Comparison of ENCODE assay signal across 9 cellular contexts in the genomic region with DNA sequence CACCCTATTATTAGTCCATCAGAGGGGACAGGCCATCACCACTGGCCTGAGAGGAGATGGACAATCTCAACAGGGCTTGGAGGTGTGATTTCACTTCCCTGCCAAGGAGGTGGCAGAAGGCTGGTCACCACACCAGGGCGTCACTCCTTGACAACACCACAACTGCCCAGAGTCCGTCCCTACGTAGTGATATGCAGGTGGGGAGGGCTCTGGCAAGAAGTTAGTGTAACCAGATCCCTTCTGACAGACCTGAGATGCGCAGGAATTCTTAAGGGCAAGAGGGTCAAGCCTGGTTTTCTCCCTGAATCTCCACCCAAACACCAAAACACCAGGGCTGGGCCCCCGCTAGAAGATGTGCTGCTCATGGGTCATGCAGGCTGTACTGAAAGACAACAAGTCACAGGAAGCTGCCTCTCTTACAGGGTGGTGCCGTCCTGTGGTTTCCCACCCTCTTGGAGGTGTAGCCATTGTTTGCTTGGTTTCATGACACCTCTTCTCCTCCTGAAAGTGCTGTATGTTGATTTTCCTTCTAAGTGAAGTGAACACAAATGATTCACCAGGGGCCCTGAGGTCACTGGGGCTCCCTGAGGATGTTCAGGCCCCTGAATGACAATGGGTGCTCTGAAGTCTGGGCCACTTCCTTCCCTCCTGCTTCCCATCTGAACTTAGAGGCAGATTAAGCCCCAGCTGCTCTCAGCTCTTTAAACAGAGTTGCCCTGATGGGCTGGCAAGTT. TPM values are rescaled to one million over a fixed set of nuclear protein-coding genes. Genes with fewer than 3 reads are reported as not detected.
DNase-seq lines count a peak whose midpoint lies in the region; ATAC-seq, FAIRE-seq and TF ChIP-seq lines count a peak whose summit lies in the region.
"Had no signal": no experiment of that assay in that cellular context is flagged by ENCODE, and none has a peak within 500 bp of the region (broad histone marks: within the 10 kb centered on the region; RNA-seq: fewer than 3 reads in every experiment).

No MANE protein-coding gene starts in this region.

- peak overlapping the region; percentile 22; the same call in 1 of the 2 replicates for H3K9ac ChIP-seq in KMS-11

- no peak for FAIRE-seq in frontal cortex (lab: Jason Lieb, UNC)
- FAIRE-seq: islet of Langerhans had no signal

- TF ChIP-seq CTCF in KMS-11 (conservative IDR thresholded peaks at IDR 0.05; ENCODE audit: low read depth, low read length) = no peak

- H4K20me1 ChIP-seq in KMS-11 (ENCODE audit: insufficient read depth) = no peaks in the 10 kb centered on the region

- no peaks in the 10 kb centered on the region for H3K79me2 ChIP-seq in KMS-11 (ENCODE audit: insufficient read depth, low read depth)

- intact Hi-C loops in left ventricle myocardium superior (cut with micrococcal nuclease) = no loop called here

- H3K36me3 ChIP-seq in KMS-11 (ENCODE audit: insufficient read depth) = no peaks in the 10 kb centered on the region

- H3K27ac ChIP-seq in KMS-11 = peak overlapping the region; percentile 64

- no peak overlapping the region for H3K4me3 ChIP-seq in KMS-11 (IDR thresholded peaks at IDR 0.05; ENCODE audit: insufficient read depth, low read depth, low read length)

- no peak for ATAC-seq in left ventricle myocardium superior

- peak overlapping the region; percentile 79 for H3K4me2 ChIP-seq in KMS-11

- peaks cover 41% of the 10 kb centered on the region for H3K4me1 ChIP-seq in KMS-11 (ENCODE audit: low read depth, poor library complexity, severe bottlenecking)

- H2AFZ ChIP-seq in KMS-11 (ENCODE audit: low read depth) = peak overlapping the region; percentile 50

- H3K27me3 ChIP-seq in KMS-11 (ENCODE audit: insufficient read depth, low read depth) = no peaks in the 10 kb centered on the region

- DNase-seq in activated CD8-positive, alpha-beta memory T cell treated with anti-CD3 and anti-CD28 coated beads for 48 hours (ENCODE audit: low read depth in 2 of 3, low spot score in 2 of 3) = peak; percentile 13 to 62 (median 42)
- DNase-seq in iPS-NIHi11 (ENCODE audit: low spot score) (peak; percentile 61), CD1c-positive myeloid dendritic cell (ENCODE audit: extremely low spot score) (no peak), frontal cortex (ENCODE audit: low spot score in 2 of 2) (no peak), 8988T (no peak), left ventricle myocardium superior (no peak)
- DNase-seq in stimulated activated CD8-positive, alpha-beta memory T cell treated with anti-CD3 and anti-CD28 coated beads, Interleukin-7, amount 100 ng/mL, for 48 hours (ENCODE audit: extremely low read depth in 1 of 2, low read depth in 1 of 2) = peak; percentile 61 to 79

RNA-seq across cellular contexts. Expression of gene ATXN7L1, which starts 27.1 kb away (rescaled TPM):
- total RNA-seq in frontal cortex (7.7 TPM), left ventricle myocardium superior (3.7 TPM)

Comparison
In these comparisons a context has a peak if more than half of its experiments do, and no peak if none do; other contexts are left out.
1. DNase-seq: peak in activated CD8-positive, alpha-beta memory T cell treated with anti-CD3 and anti-CD28 coated beads for 48 hours (3 of 3), iPS-NIHi11 (single experiment) and stimulated activated CD8-positive, alpha-beta memory T cell treated with anti-CD3 and anti-CD28 coated beads, Interleukin-7, amount 100 ng/mL, for 48 hours (2 of 2); none in CD1c-positive myeloid dendritic cell (single experiment), frontal cortex (0 of 2), 8988T (single experiment) and left ventricle myocardium superior (single experiment).